In genomic region chr1:45360981-45361380, GRCh38 we compare ENCODE assay signal across 9 cellular contexts. TPM values are rescaled to one million over a fixed set of nuclear protein-coding genes. Genes with fewer than 3 reads are reported as not detected.
A peak's percentile ranks its signal among the peaks of the same experiment; 100 is the strongest.
DNase-seq lines count a peak whose midpoint lies in the region; ATAC-seq and TF ChIP-seq lines count a peak whose summit lies in the region.
"Not testable (repeated sequence)": the region's sequence is repeated elsewhere in the genome, so short reads cannot be mapped to it uniquely, and the experiment has no call there.
"Had no signal": no experiment of that assay in that cellular context is flagged by ENCODE, and none has a peak within 500 bp of the region (broad histone marks: within the 10 kb centered on the region; RNA-seq: fewer than 3 reads in every experiment).

No MANE protein-coding gene starts in this region.

- H3K4me1 ChIP-seq in liver (ENCODE audit: control insufficient read depth in 4 of 4, insufficient read depth in 4 of 4, low read length in 3 of 4) (peaks cover 7 to 18% (median 13%) of the 10 kb centered on the region in 4 donors), tibial nerve (peaks cover 0 to 30% (median 16%) of the 10 kb centered on the region in 4 donors)
- H3K4me1 ChIP-seq in prostate gland (replicated peaks), result not testable (repeated sequence)

- H3K27me3 ChIP-seq in liver (ENCODE audit: control insufficient read depth in 4 of 4, insufficient read depth in 4 of 4, low read length in 3 of 4); prostate gland (replicated peaks; ENCODE audit: insufficient read depth); tibial nerve: not testable (repeated sequence)

- peak; percentile 58 to 75 for TF ChIP-seq RAD21 in liver (IDR thresholded peaks at IDR 0.05)

- peak overlapping the region; percentile 11 to 30 for H3K9ac ChIP-seq in liver (ENCODE audit: low read depth in 1 of 2, low read length in 2 of 2)

- TF ChIP-seq CTCF in coronary artery (IDR thresholded peaks at IDR 0.05), result not testable (repeated sequence)
- peak; percentile 14 for TF ChIP-seq CTCF in liver (IDR thresholded peaks at IDR 0.05; ENCODE audit: low read depth, low read length, missing input control)
- TF ChIP-seq CTCF in prostate gland (IDR thresholded peaks at IDR 0.05), result peak in 2 of 4 experiments; percentile 21 to 31
- peak in 1 of 5 experiments; percentile 6 for TF ChIP-seq CTCF in tibial nerve (IDR thresholded peaks at IDR 0.05)

- DNase-seq in EH (ENCODE audit: low read depth), result peak; percentile 69
- DNase-seq in MV-4-11 (lab: John Stamatoyannopoulos, UW), result peak; percentile 43
- DNase-seq in SHP77 treated with DMSO at 0.1 percent for 48 hours (lab: John Stamatoyannopoulos, UW), result peak; percentile 75
- DNase-seq in coronary artery (ENCODE audit: low spot score); Right ventricle myocardium inferior (ENCODE audit: missing footprints): not testable (repeated sequence)
- DNase-seq in prostate gland (ENCODE audit: low spot score), result peak; percentile 42
- DNase-seq in tibial nerve (ENCODE audit: low spot score in 2 of 2), result peak in 1 of 2 donors; percentile 31

- not testable (repeated sequence) for H3K9me3 ChIP-seq in liver (ENCODE audit: control insufficient read depth in 4 of 4, low read length in 3 of 4); prostate gland; tibial nerve

- not testable (repeated sequence) for TF ChIP-seq POLR2A in prostate gland (IDR thresholded peaks at IDR 0.05); tibial nerve (IDR thresholded peaks at IDR 0.05)

- H3K4me3 ChIP-seq in coronary artery, result peak overlapping the region; percentile 54
- peak overlapping the region in 2 of 3 donors; percentile 18 to 22 for H3K4me3 ChIP-seq in liver (ENCODE audit: low read depth in 1 of 3, low read length in 3 of 3)
- H3K4me3 ChIP-seq in prostate gland, result peak overlapping the region in 1 of 2 donors; percentile 8
- peak overlapping the region in 2 of 4 donors; percentile 10 to 28 for H3K4me3 ChIP-seq in tibial nerve

- not testable (repeated sequence) for H3K36me3 ChIP-seq in liver (ENCODE audit: control insufficient read depth in 4 of 4, insufficient read depth in 3 of 4, low read depth in 1 of 4, low read length in 3 of 4); prostate gland; tibial nerve

- 22% methylated on average over 7 of the region's 7 CpGs for WGBS in liver
- 45% methylated on average over 7 of the region's 7 CpGs for WGBS in prostate gland
- WGBS in tibial nerve, 2 donors, result 39 to 45% methylated on average over 7 of the region's 7 CpGs

- ATAC-seq in Right ventricle myocardium inferior, result peak; percentile 85

- intact Hi-C loops in Right ventricle myocardium inferior (cut with DNase I), result loop anchor here (1.0 kb wide), 1 partner anchor 209 kb away; no protein-coding TSS in a partner anchor
- intact Hi-C loops in prostate gland (cut with DNase I), result loop anchor here (1.0 to 5.0 kb wide), 2 partner anchors 130 to 206 kb away; partner anchors contain the start of gene TESK2

- peak in 1 of 2 donors; percentile 43 for TF ChIP-seq EP300 in tibial nerve (IDR thresholded peaks at IDR 0.05)

- H3K27ac ChIP-seq in coronary artery (peak overlapping the region; percentile 63 to 75), liver (ENCODE audit: low read depth in 1 of 2, low read length in 2 of 2) (peak overlapping the region; percentile 12 to 40), prostate gland (peak overlapping the region; percentile 80 to 81), tibial nerve (peak overlapping the region; percentile 18 to 90 (median 69))

TF ChIP-seq in liver, 16 proteins besides CTCF, POLR2A, EP300 and RAD21:
- TF ChIP-seq SP1 (IDR thresholded peaks at IDR 0.05), result peak; percentile 53
- TF ChIP-seq NR2F2 (IDR thresholded peaks at IDR 0.05), result peak; percentile 27
- peak; percentile 78 to 82 for TF ChIP-seq GABPA (IDR thresholded peaks at IDR 0.05 in 1 of 2, conservative IDR thresholded peaks at IDR 0.05 in 1 of 2)
- peak; percentile 24 to 50 for TF ChIP-seq RXRA (IDR thresholded peaks at IDR 0.05)
- TF ChIP-seq HNF4A (conservative IDR thresholded peaks at IDR 0.05), result peak in 1 of 2 donors; percentile 26
- peak; percentile 52 for TF ChIP-seq YY1 (IDR thresholded peaks at IDR 0.05)

RNA-seq across cellular contexts. Expression of gene MUTYH, which starts 20.7 kb away (rescaled TPM):
- 8.3 TPM for total RNA-seq in Right ventricle myocardium inferior
- 10 to 100 TPM in 1 of 2 donors, 1 to 10 TPM in 1; 6.8 to 10.0 TPM for total RNA-seq in liver
- polyA plus RNA-seq in liver, result 1 to 10 TPM; 5.2 to 9.5 TPM
- 10 to 100 TPM; 20.1 to 27.4 TPM for total RNA-seq in prostate gland
- total RNA-seq in tibial nerve, result 10 to 100 TPM; 34.7 to 62.2 (median 46.0) TPM

RNA-seq across cellular contexts. Expression of gene TOE1, which starts 21.0 kb away (rescaled TPM):
- total RNA-seq in Right ventricle myocardium inferior (3.8 TPM), liver (1 to 10 TPM; 5.9 to 9.1 TPM), prostate gland (10 to 100 TPM; 14.8 to 15.7 TPM), tibial nerve (10 to 100 TPM in 2 of 4 donors, 1 to 10 TPM in 2; 7.4 to 16.7 (median 12.3) TPM)
- polyA plus RNA-seq in liver, result 1 to 10 TPM; 3.5 to 5.8 TPM

RNA-seq across cellular contexts. Expression of gene HPDL, which starts 34.3 kb away (rescaled TPM):
- total RNA-seq in Right ventricle myocardium inferior (not detected), liver (1 to 10 TPM in 1 of 2 donors, not detected in 1; 5.2 TPM), prostate gland (1 to 10 TPM in 1 of 2 donors, under 1 TPM in 1; 0.41 to 1.5 TPM), tibial nerve (1 to 10 TPM in 3 of 4 donors, not detected in 1; 1.7 to 2.4 (median 1.7) TPM)
- under 1 TPM; 0.09 to 0.15 TPM for polyA plus RNA-seq in liver
- total RNA-seq: cardiac septum had no signal

Comparison
In these comparisons a context has a peak if more than half of its experiments do, and no peak if none do; other contexts are left out.
1. H3K27ac ChIP-seq: peak in every context shown above with its lines; median percentile 80 in prostate gland; 69 in coronary artery; 69 in tibial nerve; 26 in liver.